In genomic region chr15:78225783-78226541, GRCh38 we compare ENCODE assay signal across 18 cellular contexts. TPM values are rescaled to one million over a fixed set of nuclear protein-coding genes. Genes with fewer than 3 reads are reported as not detected.
DNase-seq lines count a peak whose midpoint lies in the region; ATAC-seq and FAIRE-seq lines count a peak whose summit lies in the region.
"Had no signal": no experiment of that assay in that cellular context is flagged by ENCODE, and none has a peak within 500 bp of the region (broad histone marks: within the 10 kb centered on the region; RNA-seq: fewer than 3 reads in every experiment).

No MANE protein-coding gene starts in this region.

- no peak overlapping the region for H3K4me3 ChIP-seq in small intestine (ENCODE audit: low read depth in 1 of 2, low read length in 2 of 2)
- H3K4me3 ChIP-seq: left lung had no signal

- H3K36me3 ChIP-seq in small intestine (ENCODE audit: control insufficient read depth in 2 of 2, insufficient read depth in 2 of 2, low read length in 2 of 2) = no peaks in the 10 kb centered on the region
- H3K36me3 ChIP-seq: left lung had no signal

- peak; percentile 64 to 98 for ATAC-seq in activated naive CD4-positive, alpha-beta T cell treated with anti-CD3 and anti-CD28 coated beads, Interleukin-2, amount 50 U/mL, for 72 hours
- peak; percentile 73 for ATAC-seq in GM21619 (IDR thresholded peaks at IDR 0.05; ENCODE audit: unreplicated experiment)
- peak; percentile 96 for ATAC-seq in stimulated activated effector memory CD8-positive, alpha-beta T cell treated with anti-CD3 and anti-CD28 coated beads, Interleukin-12 subunit alpha, Interleukin-12 subunit beta, amount 100 ng/mL, for 72 hours
- ATAC-seq: left lung; stimulated activated naive B cell treated with anti-CD40 and anti-IgM and Interleukin-4, amounts not matched to agents 10 μg/mL and 1 μg/mL and 100 μg/mL, for 72 hours had no signal

- peaks cover 4% of the 10 kb centered on the region for H3K4me1 Mint-ChIP-seq in T-helper 1 cell treated with Interleukin-12 subunit alpha and Interleukin-12 subunit beta and Interleukin-4 antibody, amounts not matched to agents 30 μg/mL and 1 μg/mL, for 36 hours (ENCODE audit: low read depth)
- peaks cover 18% of the 10 kb centered on the region for H3K4me1 Mint-ChIP-seq in stimulated activated effector memory CD8-positive, alpha-beta T cell treated with anti-CD3 and anti-CD28 coated beads, Interleukin-12 subunit alpha, Interleukin-12 subunit beta, amount 100 ng/mL, for 72 hours

- no peak overlapping the region for H3K27ac ChIP-seq in small intestine (ENCODE audit: low read depth in 1 of 2, low read length in 1 of 2)
- H3K27ac ChIP-seq: left lung had no signal

- no peak overlapping the region for H3K4me3 Mint-ChIP-seq in T-helper 1 cell treated with Interleukin-12 subunit alpha and Interleukin-12 subunit beta and Interleukin-4 antibody, amounts not matched to agents 30 μg/mL and 1 μg/mL, for 36 hours
- no peak overlapping the region for H3K4me3 Mint-ChIP-seq in stimulated activated effector memory CD8-positive, alpha-beta T cell treated with anti-CD3 and anti-CD28 coated beads, Interleukin-12 subunit alpha, Interleukin-12 subunit beta, amount 100 ng/mL, for 72 hours
- H3K4me3 Mint-ChIP-seq: activated naive CD8-positive, alpha-beta T cell; H9; nephron progenitor cell; stimulated activated naive B cell treated with anti-CD40 and anti-IgM and Interleukin-4, amounts not matched to agents 10 μg/mL and 1 μg/mL and 100 μg/mL, for 72 hours had no signal

- no peak for FAIRE-seq in small intestine (lab: Jason Lieb, UNC)

- 76 to 84% (median 83%) methylated on average over 3 of the region's 3 CpGs for WGBS in small intestine, 3 donors

- no peaks in the 10 kb centered on the region for H3K36me3 Mint-ChIP-seq in activated naive CD4-positive, alpha-beta T cell treated with anti-CD3 and anti-CD28 coated beads, Interleukin-2, amount 50 U/mL, for 72 hours
- peaks cover 2% of the 10 kb centered on the region for H3K36me3 Mint-ChIP-seq in T-helper 1 cell treated with Interleukin-12 subunit alpha and Interleukin-12 subunit beta and Interleukin-4 antibody, amounts not matched to agents 30 μg/mL and 1 μg/mL, for 36 hours (ENCODE audit: low read depth)
- H3K36me3 Mint-ChIP-seq in stimulated activated effector memory CD8-positive, alpha-beta T cell treated with anti-CD3 and anti-CD28 coated beads, Interleukin-12 subunit alpha, Interleukin-12 subunit beta, amount 100 ng/mL, for 72 hours = no peaks in the 10 kb centered on the region
- H3K36me3 Mint-ChIP-seq: activated naive CD8-positive, alpha-beta T cell; stimulated activated naive B cell treated with anti-CD40 and anti-IgM and Interleukin-4, amounts not matched to agents 10 μg/mL and 1 μg/mL and 100 μg/mL, for 72 hours had no signal

- peaks cover 4% of the 10 kb centered on the region for H3K27me3 Mint-ChIP-seq in T-helper 1 cell treated with Interleukin-12 subunit alpha and Interleukin-12 subunit beta and Interleukin-4 antibody, amounts not matched to agents 30 μg/mL and 1 μg/mL, for 36 hours (ENCODE audit: low read depth)
- H3K27me3 Mint-ChIP-seq: activated naive CD8-positive, alpha-beta T cell had no signal

- no peaks in the 10 kb centered on the region for H3K9me3 ChIP-seq in small intestine (ENCODE audit: control insufficient read depth, low read depth)

- DNase-seq in activated naive CD4-positive, alpha-beta T cell treated with anti-CD3 and anti-CD28 coated beads, Interleukin-2, amount 50 U/mL, for 72 hours (ENCODE audit: low spot score in 2 of 2) = no peak
- no peak for DNase-seq in activated naive CD4-positive, alpha-beta T cell (lab: John Stamatoyannopoulos, UW)
- peak in 1 of 2 donors; percentile 56 for DNase-seq in stimulated activated effector memory CD8-positive, alpha-beta T cell treated with anti-CD3 and anti-CD28 coated beads, Interleukin-12 subunit alpha, Interleukin-12 subunit beta, amount 100 ng/mL, for 72 hours (ENCODE audit: low spot score in 2 of 2)
- DNase-seq in D341Med (ENCODE audit: low spot score) (no peak), NCI-H187 (lab: John Stamatoyannopoulos, UW) (no peak), small intestine (no peak)
- DNase-seq: erythroblast; H9; hippocampal formation; NCI-H1436 treated with DMSO at 0.1 percent for 48 hours; nephron progenitor cell; retina; stimulated activated CD4-positive, alpha-beta T cell treated with anti-CD3 and anti-CD28 coated beads, Interleukin-2, amount 100 ng/mL, for 48 hours; stimulated activated naive B cell treated with anti-CD40 and anti-IgM and Interleukin-4, amounts not matched to agents 10 μg/mL and 1 μg/mL and 100 μg/mL, for 72 hours had no signal

- H3K27me3 ChIP-seq in small intestine (ENCODE audit: control insufficient read depth in 2 of 2, insufficient read depth in 2 of 2, low read length in 2 of 2) = no peaks in the 10 kb centered on the region
- H3K27me3 ChIP-seq: left lung had no signal

- H3K4me1 ChIP-seq in small intestine (ENCODE audit: control insufficient read depth in 2 of 2, insufficient read depth in 1 of 2, low read depth in 1 of 2, low read length in 1 of 2) = no peaks in the 10 kb centered on the region
- H3K4me1 ChIP-seq: left lung had no signal

- H3K27ac Mint-ChIP-seq in activated naive CD4-positive, alpha-beta T cell treated with anti-CD3 and anti-CD28 coated beads, Interleukin-2, amount 50 U/mL, for 72 hours = no peak overlapping the region
- peak overlapping the region; percentile 43 for H3K27ac Mint-ChIP-seq in T-helper 1 cell treated with Interleukin-12 subunit alpha and Interleukin-12 subunit beta and Interleukin-4 antibody, amounts not matched to agents 30 μg/mL and 1 μg/mL, for 36 hours
- no peak overlapping the region for H3K27ac Mint-ChIP-seq in stimulated activated effector memory CD8-positive, alpha-beta T cell treated with anti-CD3 and anti-CD28 coated beads, Interleukin-12 subunit alpha, Interleukin-12 subunit beta, amount 100 ng/mL, for 72 hours
- H3K27ac Mint-ChIP-seq: activated naive CD8-positive, alpha-beta T cell; H9; nephron progenitor cell; stimulated activated naive B cell treated with anti-CD40 and anti-IgM and Interleukin-4, amounts not matched to agents 10 μg/mL and 1 μg/mL and 100 μg/mL, for 72 hours had no signal

- no peaks in the 10 kb centered on the region for H3K9me3 Mint-ChIP-seq in activated naive CD4-positive, alpha-beta T cell treated with anti-CD3 and anti-CD28 coated beads, Interleukin-2, amount 50 U/mL, for 72 hours
- H3K9me3 Mint-ChIP-seq in T-helper 1 cell treated with Interleukin-12 subunit alpha and Interleukin-12 subunit beta and Interleukin-4 antibody, amounts not matched to agents 30 μg/mL and 1 μg/mL, for 36 hours = peaks cover 3% of the 10 kb centered on the region
- H3K9me3 Mint-ChIP-seq in stimulated activated effector memory CD8-positive, alpha-beta T cell treated with anti-CD3 and anti-CD28 coated beads, Interleukin-12 subunit alpha, Interleukin-12 subunit beta, amount 100 ng/mL, for 72 hours = no peaks in the 10 kb centered on the region
- H3K9me3 Mint-ChIP-seq: stimulated activated naive B cell treated with anti-CD40 and anti-IgM and Interleukin-4, amounts not matched to agents 10 μg/mL and 1 μg/mL and 100 μg/mL, for 72 hours had no signal

RNA-seq across cellular contexts. Expression of gene ACSBG1, which starts 8.4 kb away (rescaled TPM):
- not detected for total RNA-seq in activated naive CD4-positive, alpha-beta T cell treated with anti-CD3 and anti-CD28 coated beads, Interleukin-2, amount 50 U/mL, for 72 hours
- under 1 TPM; 0.54 to 0.67 (median 0.55) TPM for polyA plus RNA-seq in small intestine

RNA-seq across cellular contexts. Expression of gene DNAJA4, which starts 38.4 kb away (rescaled TPM):
- 10 to 100 TPM; 39.0 to 57.1 TPM for total RNA-seq in activated naive CD4-positive, alpha-beta T cell treated with anti-CD3 and anti-CD28 coated beads, Interleukin-2, amount 50 U/mL, for 72 hours
- 10 to 100 TPM; 10.7 to 17.2 (median 12.7) TPM for polyA plus RNA-seq in small intestine
